In the genomic region with DNA sequence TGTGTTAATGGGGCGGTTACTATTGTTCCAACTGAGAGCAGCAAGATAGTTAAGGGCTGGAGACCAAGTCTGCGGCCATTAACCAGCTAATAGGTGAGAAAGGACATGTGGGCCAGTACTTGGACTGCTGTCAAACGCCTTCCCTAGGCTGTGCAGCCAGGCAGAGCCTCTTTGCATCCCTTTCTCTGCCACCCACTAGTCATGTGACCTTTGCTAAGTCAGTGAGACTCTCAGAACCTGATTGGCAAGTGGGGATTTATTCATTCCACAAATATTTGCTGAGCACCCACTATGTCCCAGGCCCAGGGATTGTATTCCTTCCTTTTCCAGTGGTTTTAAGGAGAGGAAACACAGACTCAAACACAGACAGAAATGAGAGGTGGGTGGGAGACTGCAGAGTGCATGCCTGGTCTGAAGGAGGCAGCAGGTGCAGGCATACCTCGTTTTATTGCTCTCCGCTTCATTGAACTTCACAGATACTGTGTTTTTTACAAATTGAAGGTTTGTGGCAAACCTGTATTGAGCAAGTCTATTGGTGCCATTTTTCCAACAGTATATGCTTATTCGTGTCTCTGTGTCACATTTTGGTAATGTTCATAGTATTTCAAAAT, we compare ENCODE assay signal across 14 cellular contexts.
DNase-seq lines count a peak whose midpoint lies in the region; ATAC-seq and TF ChIP-seq lines count a peak whose summit lies in the region.
"Had no signal": no experiment of that assay in that cellular context is flagged by ENCODE, and none has a peak within 500 bp of the region (broad histone marks: within the 10 kb centered on the region; RNA-seq: fewer than 3 reads in every experiment).

No MANE protein-coding gene starts in this region.

- TF ChIP-seq CTCF in C4-2B (conservative IDR thresholded peaks at IDR 0.05), result peak; percentile 12

- DNase-seq in NCI-H2029 (lab: John Stamatoyannopoulos, UW) (peak; percentile 86), germinal center (ENCODE audit: low spot score) (peak; percentile 42), NCI-H2107 treated with DMSO at 0.1 percent for 48 hours (lab: John Stamatoyannopoulos, UW; ENCODE audit: unreplicated experiment) (no peak), amygdala (lab: John Stamatoyannopoulos, UW) (no peak), ureter (ENCODE audit: low spot score) (no peak)
- DNase-seq in CD4-positive, alpha-beta memory T cell, result no peak
- DNase-seq: activated CD4-positive, alpha-beta T cell treated with anti-CD3 and anti-CD28 coated beads for 1 hour; activated naive CD4-positive, alpha-beta T cell treated with Interleukin-2 at 50 U/mL for 16 hours; dorsolateral prefrontal cortex; HFFc6; stimulated activated CD4-positive, alpha-beta T cell treated with anti-CD3 and anti-CD28 coated beads, Interleukin-2, amount 100 ng/mL, for 48 hours had no signal

- H3K27ac ChIP-seq in C4-2B, result peak overlapping the region; percentile 6
- H3K27ac ChIP-seq in CD4-positive, alpha-beta memory T cell (ENCODE audit: low read depth, low read length), result no peak overlapping the region
- H3K27ac ChIP-seq: dorsolateral prefrontal cortex, Peyer's patch had no signal

- CTCF ChIA-PET in CD4-positive, alpha-beta memory T cell (lab: Charles Lee; ENCODE audit: partially characterized antibody), result no interaction called here

- no peak overlapping the region for H3K4me3 ChIP-seq in CD4-positive, alpha-beta memory T cell (ENCODE audit: low read length in 2 of 2)
- H3K4me3 ChIP-seq: dorsolateral prefrontal cortex, Peyer's patch had no signal

- H3K9me3 Mint-ChIP-seq in CD4-positive, alpha-beta memory T cell, result peaks cover 0 to 9% (median 5%) of the 10 kb centered on the region in 8 donors

- no peaks in the 10 kb centered on the region for H3K36me3 Mint-ChIP-seq in CD4-positive, alpha-beta memory T cell

- intact Hi-C loops in CD4-positive, alpha-beta memory T cell (cut with micrococcal nuclease), result no loop called here

- POLR2A ChIA-PET in CD4-positive, alpha-beta memory T cell (lab: Charles Lee; ENCODE audit: partially characterized antibody), result no interaction called here

- no peaks in the 10 kb centered on the region for H3K9me3 ChIP-seq in CD4-positive, alpha-beta memory T cell (ENCODE audit: control insufficient read depth in 1 of 2, low read length in 2 of 2)
- H3K9me3 ChIP-seq: Peyer's patch had no signal

- no peaks in the 10 kb centered on the region for H3K36me3 ChIP-seq in CD4-positive, alpha-beta memory T cell (ENCODE audit: insufficient read depth, low read length)
- H3K36me3 ChIP-seq: Peyer's patch had no signal

- H3K27me3 Mint-ChIP-seq in CD4-positive, alpha-beta memory T cell, result peaks cover 6 to 8% of the 10 kb centered on the region in 2 donors

- ATAC-seq in GM19351 (IDR thresholded peaks at IDR 0.05; ENCODE audit: unreplicated experiment), result peak; percentile 71

- H3K4me1 Mint-ChIP-seq in CD4-positive, alpha-beta memory T cell, result no peaks in the 10 kb centered on the region

- no peaks in the 10 kb centered on the region for H3K4me1 ChIP-seq in CD4-positive, alpha-beta memory T cell (ENCODE audit: insufficient read depth, low read length)
- H3K4me1 ChIP-seq: Peyer's patch had no signal

- H3K27ac Mint-ChIP-seq in CD4-positive, alpha-beta memory T cell, result no peak overlapping the region
- H3K27ac Mint-ChIP-seq: HFFc6 had no signal

- no peak overlapping the region for H3K4me3 Mint-ChIP-seq in CD4-positive, alpha-beta memory T cell
- H3K4me3 Mint-ChIP-seq: HFFc6 had no signal

- H3K27me3 ChIP-seq in CD4-positive, alpha-beta memory T cell (ENCODE audit: insufficient read depth, low read length), result no peaks in the 10 kb centered on the region
- H3K27me3 ChIP-seq: dorsolateral prefrontal cortex, Peyer's patch had no signal

Comparison
In these comparisons a context has a peak if more than half of its experiments do, and no peak if none do; other contexts are left out.
1. DNase-seq: peak in NCI-H2029 (single experiment) and germinal center (single experiment); none in NCI-H2107 treated with DMSO at 0.1 percent for 48 hours (single experiment), CD4-positive, alpha-beta memory T cell (0 of 5), amygdala (0 of 56) and ureter (single experiment).